In genomic region chr4:781493-782216, GRCh38 we compare ENCODE assay signal across 1 cellular context.
TF ChIP-seq lines count a peak whose summit lies in the region.

No MANE protein-coding gene starts in this region.

TF ChIP-seq in K562, 482 proteins besides CTCF, POLR2A, EP300 and RAD21 (continued from another document and continues in another):
- TF ChIP-seq ZNF407 (IDR thresholded peaks at IDR 0.05; ENCODE audit: low read depth) (no peak), NR4A1 (CRISPR knock-in tag; IDR thresholded peaks at IDR 0.05) (no peak), NR4A1 (tag; IDR thresholded peaks at IDR 0.05) (0 out of 2 replicates have a peak, but pooled peaks have one; percentile 42), NRF1 (conservative IDR thresholded peaks at IDR 0.05 in 1 of 2, IDR thresholded peaks at IDR 0.05 in 1 of 2) (peak; percentile 75 to 79), ZBTB1 (CRISPR knock-in tag; IDR thresholded peaks at IDR 0.05; ENCODE audit: borderline replicate concordance, low read depth) (no peak), PATZ1 (CRISPR knock-in tag; IDR thresholded peaks at IDR 0.05; ENCODE audit: borderline replicate concordance) (no peak), KDM5B (IDR thresholded peaks at IDR 0.05; ENCODE audit: insufficient replicate concordance, low read depth, low read length) (peak; percentile 61), HDAC1 (IDR thresholded peaks at IDR 0.05) (peak in 1 of 2 experiments; percentile 71; a peak in 2 of 4 replicates), BRD9 (IDR thresholded peaks at IDR 0.05; ENCODE audit: low read depth, partially characterized antibody) (no peak), NFIC (IDR thresholded peaks at IDR 0.05) (no peak), ZKSCAN1 (IDR thresholded peaks at IDR 0.05; ENCODE audit: low read depth, low read length) (no peak), ZNF174 (CRISPR knock-in tag; IDR thresholded peaks at IDR 0.05) (no peak), RBM39 (optimal IDR thresholded peaks at IDR 0.05; ENCODE audit: low read depth, low read length) (no peak), SMAD1 (IDR thresholded peaks at IDR 0.05; ENCODE audit: low read depth, low read length, partially characterized antibody) (peak; percentile 82), NELFE (IDR thresholded peaks at IDR 0.05; ENCODE audit: insufficient read depth, insufficient read length) (no peak), CLOCK (CRISPR knock-in tag; IDR thresholded peaks at IDR 0.05; ENCODE audit: borderline replicate concordance) (no peak), ZSCAN29 (IDR thresholded peaks at IDR 0.05) (no peak), ELK3 (CRISPR knock-in tag; IDR thresholded peaks at IDR 0.05) (no peak), ZNF263 (CRISPR knock-in tag; IDR thresholded peaks at IDR 0.05; ENCODE audit: borderline replicate concordance) (no peak; the same call in 1 of the 2 replicates), RBM34 (IDR thresholded peaks at IDR 0.05; ENCODE audit: borderline replicate concordance, insufficient read depth, low read length) (no peak), U2AF2 (optimal IDR thresholded peaks at IDR 0.05; ENCODE audit: low read depth, low read length) (no peak), TCF3 (CRISPR knock-in tag; IDR thresholded peaks at IDR 0.05) (peak; percentile 10; the same call in 1 of the 2 replicates), HCFC1 (IDR thresholded peaks at IDR 0.05; ENCODE audit: low read depth, low read length) (peak; percentile 57), NEUROD1 (IDR thresholded peaks at IDR 0.05; ENCODE audit: borderline replicate concordance, low read depth, low read length, partially characterized antibody) (peak; percentile 98), MEIS2 (IDR thresholded peaks at IDR 0.05; ENCODE audit: partially characterized antibody) (peak; percentile 56), STAG1 (CRISPR knock-in tag; IDR thresholded peaks at IDR 0.05; ENCODE audit: borderline replicate concordance) (peak; percentile 47; the same call in 1 of the 2 replicates), ERF (CRISPR knock-in tag; IDR thresholded peaks at IDR 0.05) (0 out of 2 replicates have a peak, but pooled peaks have one; percentile 32), HNRNPH1 (optimal IDR thresholded peaks at IDR 0.05; ENCODE audit: low read depth, low read length) (no peak), DEAF1 (CRISPR knock-in tag; IDR thresholded peaks at IDR 0.05) (no peak; the same call in 1 of the 2 replicates)
